33 cellular contexts compared by ENCODE assay signal in genomic region chr20:12095224-12095623, GRCh38.
A peak's percentile ranks its signal among the peaks of the same experiment; 100 is the strongest.
DNase-seq lines count a peak whose midpoint lies in the region; ATAC-seq and TF ChIP-seq lines count a peak whose summit lies in the region.
"Had no signal": no experiment of that assay in that cellular context is flagged by ENCODE, and none has a peak within 500 bp of the region (broad histone marks: within the 10 kb centered on the region; RNA-seq: fewer than 3 reads in every experiment).

No MANE protein-coding gene starts in this region.

- H3F3A ChIP-seq in MM.1S (ENCODE audit: insufficient read depth, low read length) (no peaks in the 10 kb centered on the region), neural cell (ENCODE audit: insufficient read depth, low read length, poor library complexity, severe bottlenecking) (no peaks in the 10 kb centered on the region)

- TF ChIP-seq CTCF in MM.1S (IDR thresholded peaks at IDR 0.05; ENCODE audit: low read length), result no peak
- no peak for TF ChIP-seq CTCF in neural cell (IDR thresholded peaks at IDR 0.05; ENCODE audit: poor library complexity, severe bottlenecking)

- H4K20me1 ChIP-seq in MM.1S (ENCODE audit: insufficient read depth, low read length) (no peaks in the 10 kb centered on the region), neural cell (ENCODE audit: insufficient read depth) (no peaks in the 10 kb centered on the region)
- H4K20me1 ChIP-seq: BLaER1; BLaER1 treated with 17β-estradiol and CSF1 and Interleukin-3, amounts not matched to agents 10 nM and 100 nM had no signal

- peaks cover 29% of the 10 kb centered on the region for H3K4me1 ChIP-seq in MM.1S (ENCODE audit: low read length)
- H3K4me1 ChIP-seq: A549, BE2C, Caco-2 had no signal

- no peaks in the 10 kb centered on the region for H3K4me1 Mint-ChIP-seq in activated T-cell treated with anti-CD3 and anti-CD28 coated beads, Interleukin-2, amount 50 U/mL, for 4 hours (ENCODE audit: low read depth)
- H3K4me1 Mint-ChIP-seq: B cell; CD4-positive, alpha-beta memory T cell; CD4-positive, CD25-positive, alpha-beta regulatory T cell; CD8-positive, alpha-beta memory T cell had no signal

- no peak overlapping the region for H3K9ac ChIP-seq in MM.1S (ENCODE audit: low read length)
- no peak overlapping the region for H3K9ac ChIP-seq in neural cell (ENCODE audit: low read length)
- H3K9ac ChIP-seq: BLaER1; BLaER1 treated with 17β-estradiol and CSF1 and Interleukin-3, amounts not matched to agents 10 nM and 100 nM had no signal

- H3K27me3 ChIP-seq in MM.1S (replicated peaks; ENCODE audit: insufficient read depth, low read length) (no peaks in the 10 kb centered on the region), neural cell (ENCODE audit: insufficient read depth, low read depth, low read length) (peaks cover 14% of the 10 kb centered on the region)
- H3K27me3 ChIP-seq: BE2C; BLaER1; BLaER1 treated with 17β-estradiol and CSF1 and Interleukin-3, amounts not matched to agents 10 nM and 100 nM had no signal

- no peak for TF ChIP-seq RAD21 in neural cell (conservative IDR thresholded peaks at IDR 0.05)

- DNase-seq in MM.1S (no peak), putamen (ENCODE audit: low spot score) (peak; percentile 20), OCI-M2 (lab: John Stamatoyannopoulos, UW; ENCODE audit: unreplicated experiment) (no peak)
- no peak for DNase-seq in activated T-cell treated with anti-CD3 and anti-CD28 coated beads, Interleukin-2, amount 50 U/mL, for 4 hours
- DNase-seq: 8988T; ACHN; AML-193; BE2C; C1 segment of cervical spinal cord; Caco-2; Calu3; CD4-positive, alpha-beta memory T cell; CD4-positive, alpha-beta T cell; CD4-positive, CD25-positive, alpha-beta regulatory T cell; CD8-positive, alpha-beta memory T cell; CD8-positive, alpha-beta T cell; COR-L47; DMS 273 treated with DMSO at 0.1 percent for 48 hours; DMS153; DMS53; DMS79; DMS79 treated with DMSO at 0.1 percent for 48 hours; DND-41; EL had no signal

- peaks cover 3% of the 10 kb centered on the region for H3K9me3 Mint-ChIP-seq in activated T-cell treated with anti-CD3 and anti-CD28 coated beads, Interleukin-2, amount 50 U/mL, for 4 hours
- H3K9me3 Mint-ChIP-seq: CD8-positive, alpha-beta T cell had no signal

- H3K9me3 ChIP-seq in MM.1S (replicated peaks; ENCODE audit: insufficient read depth, low read length), result no peaks in the 10 kb centered on the region
- no peaks in the 10 kb centered on the region for H3K9me3 ChIP-seq in neural cell (ENCODE audit: low read length)
- H3K9me3 ChIP-seq: A549; BE2C; BLaER1; BLaER1 treated with 17β-estradiol and CSF1 and Interleukin-3, amounts not matched to agents 10 nM and 100 nM; Caco-2 had no signal

- H3K4me3 ChIP-seq in MM.1S (ENCODE audit: low read length) (no peak overlapping the region), neural cell (ENCODE audit: low read length) (no peak overlapping the region)
- H3K4me3 ChIP-seq: A549; BLaER1; BLaER1 treated with 17β-estradiol and CSF1 and Interleukin-3, amounts not matched to agents 10 nM and 100 nM had no signal

- no peaks in the 10 kb centered on the region for H3K27me3 Mint-ChIP-seq in activated T-cell treated with anti-CD3 and anti-CD28 coated beads, Interleukin-2, amount 50 U/mL, for 4 hours (ENCODE audit: low read depth)
- H3K27me3 Mint-ChIP-seq: B cell; CD4-positive, alpha-beta memory T cell; CD4-positive, alpha-beta T cell; CD4-positive, CD25-positive, alpha-beta regulatory T cell; CD8-positive, alpha-beta memory T cell had no signal

- H3K36me3 ChIP-seq in MM.1S (replicated peaks; ENCODE audit: insufficient read depth, low read length), result no peaks in the 10 kb centered on the region
- no peaks in the 10 kb centered on the region for H3K36me3 ChIP-seq in neural cell (ENCODE audit: insufficient read depth, low read length)
- H3K36me3 ChIP-seq: BE2C; BLaER1; BLaER1 treated with 17β-estradiol and CSF1 and Interleukin-3, amounts not matched to agents 10 nM and 100 nM had no signal

- no peak overlapping the region for H3K27ac ChIP-seq in MM.1S (ENCODE audit: low read length)
- no peak overlapping the region for H3K27ac ChIP-seq in neural cell (ENCODE audit: low read length)
- H3K27ac ChIP-seq: 22Rv1; A549; BLaER1; BLaER1 treated with 17β-estradiol and CSF1 and Interleukin-3, amounts not matched to agents 10 nM and 100 nM; C4-2B had no signal

- H3K4me2 ChIP-seq in MM.1S (ENCODE audit: low read depth, low read length) (peak overlapping the region; percentile 14; the same call in 1 of the 2 replicates), neural cell (ENCODE audit: low read length) (peak overlapping the region; percentile 0)
- H3K4me2 ChIP-seq: A549; BLaER1; BLaER1 treated with 17β-estradiol and CSF1 and Interleukin-3, amounts not matched to agents 10 nM and 100 nM had no signal

- H3K36me3 Mint-ChIP-seq in activated T-cell treated with anti-CD3 and anti-CD28 coated beads, Interleukin-2, amount 50 U/mL, for 4 hours (ENCODE audit: insufficient read depth), result no peaks in the 10 kb centered on the region
- H3K36me3 Mint-ChIP-seq: CD14-positive monocyte; CD4-positive, alpha-beta memory T cell; CD4-positive, CD25-positive, alpha-beta regulatory T cell; CD8-positive, alpha-beta memory T cell; CD8-positive, alpha-beta T cell had no signal

- no peak for ATAC-seq in activated T-cell treated with anti-CD3 and anti-CD28 coated beads, Interleukin-2, amount 50 U/mL, for 4 hours
- ATAC-seq in GM19452 (IDR thresholded peaks at IDR 0.05; ENCODE audit: unreplicated experiment), result no peak
- ATAC-seq: A549; CD8-positive, alpha-beta T cell had no signal

- H2AFZ ChIP-seq in MM.1S (ENCODE audit: low read length) (no peak overlapping the region), neural cell (ENCODE audit: low read depth, low read length) (no peak overlapping the region)

- no peak overlapping the region for H3K4me3 Mint-ChIP-seq in activated T-cell treated with anti-CD3 and anti-CD28 coated beads, Interleukin-2, amount 50 U/mL, for 4 hours
- H3K4me3 Mint-ChIP-seq: B cell; CD14-positive monocyte; CD4-positive, alpha-beta memory T cell; CD4-positive, alpha-beta T cell; CD8-positive, alpha-beta memory T cell; CD8-positive, alpha-beta T cell had no signal

- TF ChIP-seq EP300 in neural cell (conservative IDR thresholded peaks at IDR 0.05; ENCODE audit: poor library complexity, severe bottlenecking), result peak; percentile 98

- H3K79me2 ChIP-seq in MM.1S (ENCODE audit: low read length), result no peaks in the 10 kb centered on the region
- H3K79me2 ChIP-seq in neural cell (replicated peaks; ENCODE audit: insufficient read depth, low read length), result no peaks in the 10 kb centered on the region

- H3K9me2 ChIP-seq in MM.1S (replicated peaks; ENCODE audit: insufficient read depth, low read length) (no peaks in the 10 kb centered on the region), neural cell (ENCODE audit: insufficient read depth, low read length) (no peaks in the 10 kb centered on the region)

TF ChIP-seq in neural cell, 6 proteins besides CTCF, POLR2A, EP300 and RAD21:
- TF ChIP-seq POLR2AphosphoS5 (IDR thresholded peaks at IDR 0.05) (peak; percentile 100), SMC3 (conservative IDR thresholded peaks at IDR 0.05; ENCODE audit: poor library complexity) (no peak)
- TF ChIP-seq, protein P1, sequence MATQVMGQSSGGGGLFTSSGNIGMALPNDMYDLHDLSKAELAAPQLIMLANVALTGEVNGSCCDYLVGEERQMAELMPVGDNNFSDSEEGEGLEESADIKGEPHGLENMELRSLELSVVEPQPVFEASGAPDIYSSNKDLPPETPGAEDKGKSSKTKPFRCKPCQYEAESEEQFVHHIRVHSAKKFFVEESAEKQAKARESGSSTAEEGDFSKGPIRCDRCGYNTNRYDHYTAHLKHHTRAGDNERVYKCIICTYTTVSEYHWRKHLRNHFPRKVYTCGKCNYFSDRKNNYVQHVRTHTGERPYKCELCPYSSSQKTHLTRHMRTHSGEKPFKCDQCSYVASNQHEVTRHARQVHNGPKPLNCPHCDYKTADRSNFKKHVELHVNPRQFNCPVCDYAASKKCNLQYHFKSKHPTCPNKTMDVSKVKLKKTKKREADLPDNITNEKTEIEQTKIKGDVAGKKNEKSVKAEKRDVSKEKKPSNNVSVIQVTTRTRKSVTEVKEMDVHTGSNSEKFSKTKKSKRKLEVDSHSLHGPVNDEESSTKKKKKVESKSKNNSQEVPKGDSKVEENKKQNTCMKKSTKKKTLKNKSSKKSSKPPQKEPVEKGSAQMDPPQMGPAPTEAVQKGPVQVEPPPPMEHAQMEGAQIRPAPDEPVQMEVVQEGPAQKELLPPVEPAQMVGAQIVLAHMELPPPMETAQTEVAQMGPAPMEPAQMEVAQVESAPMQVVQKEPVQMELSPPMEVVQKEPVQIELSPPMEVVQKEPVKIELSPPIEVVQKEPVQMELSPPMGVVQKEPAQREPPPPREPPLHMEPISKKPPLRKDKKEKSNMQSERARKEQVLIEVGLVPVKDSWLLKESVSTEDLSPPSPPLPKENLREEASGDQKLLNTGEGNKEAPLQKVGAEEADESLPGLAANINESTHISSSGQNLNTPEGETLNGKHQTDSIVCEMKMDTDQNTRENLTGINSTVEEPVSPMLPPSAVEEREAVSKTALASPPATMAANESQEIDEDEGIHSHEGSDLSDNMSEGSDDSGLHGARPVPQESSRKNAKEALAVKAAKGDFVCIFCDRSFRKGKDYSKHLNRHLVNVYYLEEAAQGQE (IDR thresholded peaks at IDR 0.05; ENCODE audit: borderline replicate concordance), result peak; percentile 66
